In genomic region chr12:29591140-29592020, GRCh38 we compare ENCODE assay signal across 13 cellular contexts.
A peak's percentile ranks its signal among the peaks of the same experiment; 100 is the strongest.
DNase-seq lines count a peak whose midpoint lies in the region; ATAC-seq and TF ChIP-seq lines count a peak whose summit lies in the region.
"Had no signal": no experiment of that assay in that cellular context is flagged by ENCODE, and none has a peak within 500 bp of the region (broad histone marks: within the 10 kb centered on the region; RNA-seq: fewer than 3 reads in every experiment).

No MANE protein-coding gene starts in this region.

- DNase-seq in Right ventricle myocardium inferior (ENCODE audit: missing footprints): no peak
- DNase-seq in right atrium auricular region (ENCODE audit: low spot score): no peak
- DNase-seq in ecto neural progenitor cell (ENCODE audit: low spot score): peak; percentile 73
- no peak for DNase-seq in kidney epithelial cell (ENCODE audit: low read depth)
- no peak for DNase-seq in Peyer's patch
- DNase-seq in activated CD4-positive, CD25-positive, alpha-beta regulatory T cell (lab: John Stamatoyannopoulos, UW): no peak
- no peak for DNase-seq in SJCRH30
- DNase-seq: mammary epithelial cell; NCI-H2081; SK-N-SH; stimulated activated CD4-positive, alpha-beta T cell treated with anti-CD3 and anti-CD28 coated beads, Interleukin-1b, Interleukin-23, amount 100 ng/mL, for 48 hours; trophoblast cell had no signal

- peak in 1 of 2 donors; percentile 50 for TF ChIP-seq CTCF in right atrium auricular region (IDR thresholded peaks at IDR 0.05)
- peak; percentile 59 for TF ChIP-seq CTCF in kidney epithelial cell (IDR thresholded peaks at IDR 0.05; ENCODE audit: insufficient read depth, low read length, poor library complexity, severe bottlenecking)
- peak in 3 of 6 experiments; percentile 9 to 18 (median 10) for TF ChIP-seq CTCF in Peyer's patch (IDR thresholded peaks at IDR 0.05)

- H3K27me3 ChIP-seq in right atrium auricular region (no peaks in the 10 kb centered on the region), kidney epithelial cell (ENCODE audit: control insufficient read depth, insufficient read depth, low read length) (no peaks in the 10 kb centered on the region), Peyer's patch (no peaks in the 10 kb centered on the region), SJCRH30 (no peaks in the 10 kb centered on the region)

- no peaks in the 10 kb centered on the region for H3K4me1 ChIP-seq in right atrium auricular region
- no peaks in the 10 kb centered on the region for H3K4me1 ChIP-seq in Peyer's patch
- H3K4me1 ChIP-seq in SJCRH30: no peaks in the 10 kb centered on the region

- ATAC-seq in Right ventricle myocardium inferior (peak; percentile 93), HG03095 (IDR thresholded peaks at IDR 0.05; ENCODE audit: unreplicated experiment) (no peak)

- intact Hi-C loops in Right ventricle myocardium inferior (cut with DNase I): no loop called here

- H3K9me3 ChIP-seq in right atrium auricular region (no peaks in the 10 kb centered on the region), Peyer's patch (no peaks in the 10 kb centered on the region), SJCRH30 (replicated peaks) (no peaks in the 10 kb centered on the region)
- H3K9me3 ChIP-seq: SK-N-SH had no signal

- H3K36me3 ChIP-seq in right atrium auricular region (no peaks in the 10 kb centered on the region), kidney epithelial cell (ENCODE audit: control insufficient read depth, insufficient read depth, low read length) (no peaks in the 10 kb centered on the region), Peyer's patch (no peaks in the 10 kb centered on the region), SJCRH30 (peaks cover 43% of the 10 kb centered on the region)

- peak overlapping the region in 1 of 2 donors; percentile 33 for H3K27ac ChIP-seq in right atrium auricular region
- H3K27ac ChIP-seq in Peyer's patch: peak overlapping the region in 1 of 4 donors; percentile 16
- no peak overlapping the region for H3K27ac ChIP-seq in SJCRH30

- TF ChIP-seq POLR2A in Peyer's patch (IDR thresholded peaks at IDR 0.05): no peak

- H3K4me3 ChIP-seq in right atrium auricular region (no peak overlapping the region), kidney epithelial cell (ENCODE audit: low read depth, low read length) (no peak overlapping the region), Peyer's patch (no peak overlapping the region), SJCRH30 (no peak overlapping the region)
